Comparison of ENCODE assay signal across 8 cellular contexts in genomic region chr3:15858547-15859506, GRCh38.
DNase-seq lines count a peak whose midpoint lies in the region; ATAC-seq, FAIRE-seq and TF ChIP-seq lines count a peak whose summit lies in the region.

No MANE protein-coding gene starts in this region.

- H3K4me2 ChIP-seq in A549 (peak overlapping the region; percentile 92), neural cell (ENCODE audit: low read length) (peak overlapping the region; percentile 92)

- TF ChIP-seq POLR2A in A549 (IDR thresholded peaks at IDR 0.05; ENCODE audit: low read length) = no peak

- H3K4me3 ChIP-seq in A549 (peak overlapping the region; percentile 98), neural cell (ENCODE audit: low read length) (peak overlapping the region; percentile 98)

- no peaks in the 10 kb centered on the region for H4K20me1 ChIP-seq in neural cell (ENCODE audit: insufficient read depth)

- WGBS in A549 (ENCODE audit: missing lambda C conversion rate) = 22% methylated on average over 15 of the region's 70 CpGs

- TF ChIP-seq EP300 in A549 (IDR thresholded peaks at IDR 0.05) = no peak
- TF ChIP-seq EP300 in neural cell (conservative IDR thresholded peaks at IDR 0.05; ENCODE audit: poor library complexity, severe bottlenecking) = no peak

- no peaks in the 10 kb centered on the region for H3K9me2 ChIP-seq in neural cell (ENCODE audit: insufficient read depth, low read length)

- POLR2A ChIA-PET in A549 (lab: Yijun Ruan, JAX) = interaction anchor here (0.7 kb wide), 1 partner anchor 12 kb away, joined by 4 read pairs; no protein-coding TSS in a partner anchor

- TF ChIP-seq RAD21 in A549 (conservative IDR thresholded peaks at IDR 0.05 in 1 of 2, IDR thresholded peaks at IDR 0.05 in 1 of 2) (no peak), neural cell (conservative IDR thresholded peaks at IDR 0.05) (no peak)

- DNase-seq in A549 (ENCODE audit: low read depth in 1 of 2, low spot score in 1 of 2) = peak; percentile 38 to 41
- DNase-seq in GM18507 (ENCODE audit: extremely low spot score, insufficient read length, low read depth) = peak; percentile 40
- DNase-seq in NCI-H748 (lab: John Stamatoyannopoulos, UW; ENCODE audit: unreplicated experiment) = peak; percentile 69
- peak; percentile 41 for DNase-seq in activated T-cell treated with anti-CD3 and anti-CD28 coated beads for 1 hour (ENCODE audit: low read depth)
- DNase-seq in fibroblast of gingiva (ENCODE audit: low read depth) = peak; percentile 3
- DNase-seq in superior temporal gyrus (ENCODE audit: extremely low spot score) = peak; percentile 32

- H3F3A ChIP-seq in neural cell (ENCODE audit: insufficient read depth, low read length, poor library complexity, severe bottlenecking) = no peaks in the 10 kb centered on the region

- FAIRE-seq in A549 (lab: Jason Lieb, UNC) (no peak), GM18507 (lab: Jason Lieb, UNC) (peak; percentile 83)

- no peak overlapping the region for H2AFZ ChIP-seq in neural cell (ENCODE audit: low read depth, low read length)

- H3K9me3 ChIP-seq in A549 (no peaks in the 10 kb centered on the region), neural cell (ENCODE audit: low read length) (no peaks in the 10 kb centered on the region)

- TF ChIP-seq CTCF in A549 (IDR thresholded peaks at IDR 0.05) (no peak), neural cell (IDR thresholded peaks at IDR 0.05; ENCODE audit: poor library complexity, severe bottlenecking) (no peak)

- peak overlapping the region; percentile 66 for H3K9ac ChIP-seq in neural cell (ENCODE audit: low read length)

- peak overlapping the region; percentile 83 to 92 for H3K27ac ChIP-seq in A549
- peak overlapping the region; percentile 44 for H3K27ac ChIP-seq in neural cell (ENCODE audit: low read length)

- H3K4me1 ChIP-seq in A549 = peaks cover 15% of the 10 kb centered on the region; the same call in 2 of the 3 replicates

- no peaks in the 10 kb centered on the region for H3K27me3 ChIP-seq in neural cell (ENCODE audit: insufficient read depth, low read depth, low read length)

- no peaks in the 10 kb centered on the region for H3K36me3 ChIP-seq in neural cell (ENCODE audit: insufficient read depth, low read length)

- peak; percentile 25 to 36; a peak in 5 of 6 replicates for ATAC-seq in A549
- peak; percentile 67 for ATAC-seq in HG02938 (IDR thresholded peaks at IDR 0.05; ENCODE audit: unreplicated experiment)

- CTCF ChIA-PET in A549 (lab: Yijun Ruan, JAX) = no interaction called here

- H3K79me2 ChIP-seq in neural cell (replicated peaks; ENCODE audit: insufficient read depth, low read length) = peaks cover 36% of the 10 kb centered on the region

TF ChIP-seq in A549, 52 proteins besides CTCF, POLR2A, EP300 and RAD21:
- 0 out of 2 replicates have a peak, but pooled peaks have one; percentile 21 for TF ChIP-seq MAX (IDR thresholded peaks at IDR 0.05)
- TF ChIP-seq BHLHE40 (IDR thresholded peaks at IDR 0.05; ENCODE audit: low read depth, low read length) = no peak
- TF ChIP-seq PHF8 (IDR thresholded peaks at IDR 0.05; ENCODE audit: borderline replicate concordance, low read depth) = peak; percentile 51; the same call in 1 of the 2 replicates

TF ChIP-seq in neural cell, 6 proteins besides CTCF, POLR2A, EP300 and RAD21:
- TF ChIP-seq MXI1 (conservative IDR thresholded peaks at IDR 0.05; ENCODE audit: poor library complexity, severe bottlenecking) (peak; percentile 87), POLR2AphosphoS5 (IDR thresholded peaks at IDR 0.05) (no peak), SMC3 (conservative IDR thresholded peaks at IDR 0.05; ENCODE audit: poor library complexity) (no peak)

Comparison
In these comparisons a context has a peak if more than half of its experiments do, and no peak if none do; other contexts are left out.
1. Peak in every context shown above with its lines: DNase-seq, ATAC-seq, H3K4me3 ChIP-seq and H3K27ac ChIP-seq.
2. DNase-seq: peak in every context shown above with its lines; median percentile 69 in NCI-H748; 41 in activated T-cell treated with anti-CD3 and anti-CD28 coated beads for 1 hour; 40 in GM18507; 40 in A549; 32 in superior temporal gyrus; 3 in fibroblast of gingiva.